In the genomic region with DNA sequence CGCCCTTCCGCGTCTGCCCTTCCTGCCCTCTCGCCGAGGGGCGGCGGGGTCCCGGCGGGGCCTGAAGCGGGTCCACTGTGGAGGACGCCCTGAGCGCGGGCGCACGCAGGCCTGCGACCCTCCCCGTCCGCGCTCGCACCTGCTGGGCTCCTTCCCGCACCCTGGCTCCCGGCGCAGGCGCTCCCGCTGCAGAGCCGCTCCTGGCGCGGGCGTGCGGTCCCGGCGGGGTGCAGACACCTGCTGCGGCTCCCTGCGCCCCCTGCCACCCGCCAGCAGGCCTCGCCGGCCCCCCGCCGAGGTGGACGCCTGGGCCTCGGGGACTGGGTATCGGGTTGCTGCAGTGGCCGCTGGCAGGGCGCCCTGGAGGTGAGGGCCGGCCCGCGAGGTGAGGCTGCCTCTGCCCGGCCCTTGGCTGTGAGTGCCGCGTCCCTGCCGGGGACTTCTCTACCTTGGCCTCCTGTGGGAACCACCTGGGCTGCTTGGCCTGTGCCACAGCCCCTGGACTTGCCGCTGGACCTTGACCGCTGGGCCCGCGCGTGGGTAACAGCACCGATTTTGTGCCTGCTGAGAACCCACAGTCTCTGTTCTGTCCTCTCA, we compare ENCODE assay signal across 6 cellular contexts. TPM values are rescaled to one million over a fixed set of nuclear protein-coding genes. Genes with fewer than 3 reads are reported as not detected.
A peak's percentile ranks its signal among the peaks of the same experiment; 100 is the strongest.
DNase-seq lines count a peak whose midpoint lies in the region; ATAC-seq and TF ChIP-seq lines count a peak whose summit lies in the region.

No MANE protein-coding gene starts in this region.

- no TSS peak for BruUV-seq in PC-3 (replicated peaks; lab: Mats Ljungman, UMichigan)

- no peaks in the 10 kb centered on the region for H3K9me2 ChIP-seq in PC-3 (replicated peaks; ENCODE audit: low read length)

- peaks cover 46% of the 10 kb centered on the region for H3K79me2 ChIP-seq in PC-3 (ENCODE audit: low read length)

- peak overlapping the region; percentile 95 for H3K4me2 ChIP-seq in PC-3 (ENCODE audit: low read length)

- TF ChIP-seq CTCF in PC-3 (conservative IDR thresholded peaks at IDR 0.05; ENCODE audit: low read depth, low read length) (no peak), heart left ventricle (IDR thresholded peaks at IDR 0.05) (no peak), testis (IDR thresholded peaks at IDR 0.05) (no peak)

- H2AFZ ChIP-seq in PC-3 (ENCODE audit: low read length), result no peak overlapping the region

- WGBS in heart left ventricle, 4 donors, result 4 to 13% (median 6%) methylated on average over 16 to 57 of the region's 57 CpGs
- WGBS in testis, 2 donors, result 6% methylated on average over 32 of the region's 57 CpGs; no CpG with 5 or more reads in 1 of the 2 donors

- ATAC-seq in PC-3 (peak; percentile 21), heart left ventricle (peak in 1 of 4 donors; percentile 6)

- H4K20me1 ChIP-seq in PC-3 (ENCODE audit: low read length), result no peaks in the 10 kb centered on the region

- intact Hi-C loops in PC-3 (cut with micrococcal nuclease) (loop anchor here (10.0 kb wide), 1 partner anchor 51 kb away; a partner anchor contains a TSS), heart left ventricle (cut with DNase I) (no loop called here), testis (cut with DNase I; ENCODE audit: low total_unique reads) (no loop called here)

- H3K36me3 ChIP-seq in PC-3 (ENCODE audit: low read depth, low read length) (no peaks in the 10 kb centered on the region), heart left ventricle (no peaks in the 10 kb centered on the region), testis (ENCODE audit: low read depth, missing control alignments) (no peaks in the 10 kb centered on the region)

- H3K27ac ChIP-seq in PC-3 (ENCODE audit: low read length) (no peak overlapping the region), heart left ventricle (peak overlapping the region; percentile 74 to 94 (median 90)), testis (peak overlapping the region in 1 of 2 donors; percentile 72)

- peak; percentile 54 for DNase-seq in activated T-cell treated with anti-CD3 and anti-CD28 coated beads, Interleukin-2, amount 50 U/mL, for 1 hour
- DNase-seq in activated T-cell treated with anti-CD3 and anti-CD28 coated beads for 4 hours, result no peak
- no peak for DNase-seq in PC-3
- DNase-seq in heart left ventricle, result peak in 4 of 5 donors; percentile 40 to 76 (median 52)
- DNase-seq in testis, result no peak
- no peak for DNase-seq in cortex of kidney (lab: John Stamatoyannopoulos, UW)

- peak overlapping the region; percentile 61 for H3K9ac ChIP-seq in PC-3 (ENCODE audit: low read length)

- POLR2A ChIA-PET in PC-3 (lab: Charles Lee; ENCODE audit: unreplicated experiment), result no interaction called here

- H3K4me3 ChIP-seq in PC-3 (ENCODE audit: low read length), result peak overlapping the region; percentile 75
- H3K4me3 ChIP-seq in heart left ventricle, result peak overlapping the region; percentile 61 to 91 (median 80)
- H3K4me3 ChIP-seq in testis, result peak overlapping the region; percentile 63 to 67

- H3K27me3 ChIP-seq in PC-3 (ENCODE audit: low read length) (no peaks in the 10 kb centered on the region), heart left ventricle (no peaks in the 10 kb centered on the region), testis (no peaks in the 10 kb centered on the region)

- H3K4me1 ChIP-seq in PC-3 (ENCODE audit: insufficient read depth, low read length) (peaks cover 13% of the 10 kb centered on the region), heart left ventricle (peaks cover 7 to 53% (median 24%) of the 10 kb centered on the region in 12 donors), testis (peaks cover 22% of the 10 kb centered on the region)

- H3F3A ChIP-seq in PC-3 (ENCODE audit: low read length, unreplicated experiment), result no peaks in the 10 kb centered on the region

- CTCF ChIA-PET in PC-3 (lab: Charles Lee), result no interaction called here

- no peak for TF ChIP-seq POLR2A in heart left ventricle (IDR thresholded peaks at IDR 0.05)
- no peak for TF ChIP-seq POLR2A in testis (IDR thresholded peaks at IDR 0.05)

- H3K9me3 ChIP-seq in PC-3 (ENCODE audit: low read length), result no peaks in the 10 kb centered on the region
- no peaks in the 10 kb centered on the region for H3K9me3 ChIP-seq in heart left ventricle
- no peaks in the 10 kb centered on the region for H3K9me3 ChIP-seq in testis

RNA-seq across cellular contexts. Expression of a gene that starts 0.6 kb away (rescaled TPM):
- total RNA-seq in PC-3 (2014; rRNA removed) (77.5 and 78.0 TPM in 2 replicates), heart left ventricle (10 to 100 TPM; 14.1 to 43.6 (median 20.7) TPM), testis (10 to 100 TPM; 38.2 to 47.6 TPM)
- polyA plus RNA-seq in heart left ventricle (10 to 100 TPM; 23.2 to 42.6 TPM), testis (ENCODE audit: insufficient read depth, low read depth, low replicate concordance) (36.8 TPM)

RNA-seq across cellular contexts. Expression of a gene that starts 12.7 kb away (rescaled TPM):
- total RNA-seq in PC-3 (2014; rRNA removed) (42.8 and 76.3 TPM in 2 replicates), heart left ventricle (10 to 100 TPM; 27.8 to 55.9 (median 32.0) TPM), testis (100 to 1,000 TPM; 193 to 207 TPM)
- polyA plus RNA-seq in heart left ventricle (10 to 100 TPM; 24.5 to 27.1 TPM), testis (ENCODE audit: insufficient read depth, low read depth, low replicate concordance) (116 TPM)

RNA-seq across cellular contexts. Expression of a gene that starts 15.8 kb away (rescaled TPM):
- total RNA-seq in PC-3 (2014; rRNA removed) (39.5 and 42.6 TPM in 2 replicates), heart left ventricle (10 to 100 TPM in 4 of 9 donors, 1 to 10 TPM in 5; 6.8 to 19.9 (median 9.4) TPM), testis (10 to 100 TPM; 73.8 to 81.0 TPM)
- polyA plus RNA-seq in heart left ventricle (10 to 100 TPM; 12.0 to 20.5 TPM), testis (ENCODE audit: insufficient read depth, low read depth, low replicate concordance) (72.2 TPM)

RNA-seq across cellular contexts. Expression of a gene that starts 27.4 kb away (rescaled TPM):
- total RNA-seq in PC-3 (2014; rRNA removed), result 35.1 and 40.9 TPM in 2 replicates
- total RNA-seq in heart left ventricle, result 10 to 100 TPM; 12.6 to 22.0 (median 16.7) TPM
- 10 to 100 TPM; 13.1 to 23.7 TPM for polyA plus RNA-seq in heart left ventricle
- total RNA-seq in testis, result 10 to 100 TPM; 61.8 to 92.5 TPM
- 34.7 TPM for polyA plus RNA-seq in testis (ENCODE audit: insufficient read depth, low read depth, low replicate concordance)

RNA-seq across cellular contexts. Expression of a gene that starts 54.4 kb away (rescaled TPM):
- 159 and 193 TPM in 2 replicates for total RNA-seq in PC-3 (2014; rRNA removed)
- 100 to 1,000 TPM; 118 to 389 (median 196) TPM for total RNA-seq in heart left ventricle
- 100 to 1,000 TPM; 160 to 847 TPM for polyA plus RNA-seq in heart left ventricle
- 10 to 100 TPM; 29.8 to 55.0 TPM for total RNA-seq in testis
- 25.9 TPM for polyA plus RNA-seq in testis (ENCODE audit: insufficient read depth, low read depth, low replicate concordance)

Comparison
In these comparisons a context has a peak if more than half of its experiments do, and no peak if none do; other contexts are left out.
1. DNase-seq: peak in activated T-cell treated with anti-CD3 and anti-CD28 coated beads, Interleukin-2, amount 50 U/mL, for 1 hour (single experiment) and heart left ventricle (4 of 5); none in activated T-cell treated with anti-CD3 and anti-CD28 coated beads for 4 hours (single experiment), PC-3 (single experiment), testis (single experiment) and cortex of kidney (single experiment).
2. Peak in every context shown above with its lines, with median percentiles within 50 percentile points of each other: H3K4me3 ChIP-seq.